In genomic region chr10:1344408-1344807, GRCh38 we compare ENCODE assay signal across 7 cellular contexts.
"Had no signal": no experiment of that assay in that cellular context is flagged by ENCODE, and none has a peak within 500 bp of the region (broad histone marks: within the 10 kb centered on the region; RNA-seq: fewer than 3 reads in every experiment).

No MANE protein-coding gene starts in this region.

- H2AFZ ChIP-seq: GM23338 had no signal

- H3K4me2 ChIP-seq: GM23338 had no signal

- H3K27ac Mint-ChIP-seq: GM23338 had no signal

- H3K4me3 Mint-ChIP-seq: GM23338 had no signal

- H3K4me3 ChIP-seq: GM23338, K562 had no signal

- ATAC-seq: GM23338, K562 had no signal

- DNase-seq: H7, HCEC 1CT, IMR-90, KG1 had no signal

- FAIRE-seq: HTR-8/SVneo, K562 had no signal
